ENCODE assay signal across 1 cellular context in the genomic region with DNA sequence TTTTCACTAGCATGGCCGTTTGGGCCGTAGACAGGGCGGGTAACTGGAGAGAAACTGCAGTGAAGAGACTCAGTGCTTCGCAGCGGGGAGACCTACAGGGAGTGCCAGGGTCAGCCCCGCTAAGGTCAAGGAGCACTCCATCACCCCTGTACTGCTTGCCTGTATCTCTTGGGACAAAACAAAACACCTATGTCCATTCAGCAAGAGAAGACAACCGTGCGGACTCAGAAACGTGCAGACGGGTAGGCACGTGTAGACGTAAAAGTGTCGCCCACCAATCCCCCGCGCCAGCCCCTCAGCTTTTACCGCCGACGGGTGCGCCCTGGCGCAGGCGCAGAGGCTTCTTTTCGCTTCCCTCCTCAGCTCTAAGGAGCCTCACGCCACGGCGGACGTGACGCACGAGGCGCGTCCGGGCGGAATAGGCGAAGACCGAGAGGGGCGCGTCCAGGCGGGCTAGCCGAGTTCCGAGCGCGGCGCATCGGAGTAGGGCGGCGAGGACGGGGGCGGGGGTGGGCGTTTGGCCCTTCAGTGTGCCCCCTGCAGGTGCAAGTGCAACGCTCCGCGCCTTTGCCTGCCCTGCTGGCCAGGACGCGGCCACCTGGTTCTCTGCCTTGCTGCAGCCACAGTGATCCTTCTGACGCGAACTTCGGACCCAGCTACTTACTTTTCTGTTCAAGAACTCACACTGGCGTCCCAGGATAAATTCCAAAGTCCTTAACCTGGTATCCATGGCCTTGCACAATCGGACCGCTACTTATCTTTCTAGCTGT.
TF ChIP-seq lines count a peak whose summit lies in the region.

No MANE protein-coding gene starts in this region.

TF ChIP-seq in liver, 16 proteins besides CTCF, POLR2A, EP300 and RAD21 (continued from another document):
- TF ChIP-seq MAX (IDR thresholded peaks at IDR 0.05) (peak; percentile 22), HNF4G (IDR thresholded peaks at IDR 0.05) (no peak), YY1 (IDR thresholded peaks at IDR 0.05) (peak; percentile 70), EGR1 (IDR thresholded peaks at IDR 0.05; ENCODE audit: low read depth in 2 of 2) (peak; percentile 68 to 90), HNF4A (conservative IDR thresholded peaks at IDR 0.05) (peak; percentile 75 to 81)
